26 cellular contexts compared by ENCODE assay signal in the genomic region with DNA sequence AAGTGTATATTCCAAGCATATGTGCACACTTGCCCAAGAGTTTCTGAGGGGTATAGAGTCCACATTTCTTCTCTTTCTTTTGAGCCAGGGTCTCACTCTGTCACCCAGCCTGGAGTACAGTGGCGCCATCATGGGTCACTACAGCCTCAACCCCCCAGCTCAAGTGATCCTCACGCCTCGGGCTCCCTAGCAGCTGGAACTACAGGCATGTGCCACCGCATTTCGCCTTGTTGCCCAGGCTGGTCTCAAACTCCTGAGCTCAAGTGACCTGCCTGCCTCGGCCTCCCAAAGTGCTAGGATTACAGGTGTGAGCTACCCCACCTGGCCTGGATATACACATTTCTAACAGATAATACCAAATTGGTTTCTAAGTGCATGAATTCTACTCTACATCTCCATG. TPM values are rescaled to one million over a fixed set of nuclear protein-coding genes. Genes with fewer than 3 reads are reported as not detected.
DNase-seq lines count a peak whose midpoint lies in the region; ATAC-seq, FAIRE-seq and TF ChIP-seq lines count a peak whose summit lies in the region.
"Had no signal": no experiment of that assay in that cellular context is flagged by ENCODE, and none has a peak within 500 bp of the region (broad histone marks: within the 10 kb centered on the region; RNA-seq: fewer than 3 reads in every experiment).

No MANE protein-coding gene starts in this region.

- no peak overlapping the region for H2AFZ ChIP-seq in OCI-LY7 (ENCODE audit: low read length)
- no peak overlapping the region for H2AFZ ChIP-seq in trophoblast cell (ENCODE audit: insufficient read depth, low read length, poor library complexity)
- no peak overlapping the region for H2AFZ ChIP-seq in PC-9
- H2AFZ ChIP-seq: GM23338 had no signal

- H4K20me1 ChIP-seq in OCI-LY7 (ENCODE audit: insufficient read depth, low read length) (no peaks in the 10 kb centered on the region), PC-9 (ENCODE audit: insufficient read depth) (no peaks in the 10 kb centered on the region)
- H4K20me1 ChIP-seq: BLaER1 treated with 17β-estradiol and CSF1 and Interleukin-3, amounts not matched to agents 10 nM and 100 nM had no signal

- peaks cover 19% of the 10 kb centered on the region for H3K79me1 ChIP-seq in trophoblast cell (ENCODE audit: low read length)

- no peak overlapping the region for H3K9ac ChIP-seq in trophoblast cell (ENCODE audit: low read length)
- no peak overlapping the region for H3K9ac ChIP-seq in kidney (ENCODE audit: low read length in 2 of 2)
- H3K9ac ChIP-seq: BLaER1 treated with 17β-estradiol and CSF1 and Interleukin-3, amounts not matched to agents 10 nM and 100 nM had no signal

- H4K91ac ChIP-seq in trophoblast cell (ENCODE audit: low read depth, low read length): peak overlapping the region; percentile 21

- no peak for ATAC-seq in HG03354 (IDR thresholded peaks at IDR 0.05; ENCODE audit: poor library complexity, severe bottlenecking, unreplicated experiment)
- ATAC-seq: A549, GM12878, GM23338 had no signal

- no peaks in the 10 kb centered on the region for H3K36me3 ChIP-seq in OCI-LY7 (ENCODE audit: insufficient read depth, low read length)
- no peaks in the 10 kb centered on the region for H3K36me3 ChIP-seq in trophoblast cell (ENCODE audit: control insufficient read depth in 1 of 2, insufficient read depth in 2 of 2, low read length in 2 of 2)
- no peaks in the 10 kb centered on the region for H3K36me3 ChIP-seq in spleen
- H3K36me3 ChIP-seq in kidney (ENCODE audit: control insufficient read depth in 1 of 2, insufficient read depth in 2 of 2, low read length in 2 of 2): no peaks in the 10 kb centered on the region
- no peaks in the 10 kb centered on the region for H3K36me3 ChIP-seq in PC-9 (ENCODE audit: low read depth)
- H3K36me3 ChIP-seq: BE2C; BLaER1 treated with 17β-estradiol and CSF1 and Interleukin-3, amounts not matched to agents 10 nM and 100 nM had no signal

- peak overlapping the region; percentile 31 for H2AK5ac ChIP-seq in trophoblast cell (ENCODE audit: low read length)

- DNase-seq in OCI-LY7 (ENCODE audit: low spot score): no peak
- peak; percentile 57 for DNase-seq in mesenteric fat pad (ENCODE audit: low spot score)
- no peak for DNase-seq in trophoblast cell
- peak; percentile 63 for DNase-seq in spleen
- no peak for DNase-seq in kidney
- no peak for DNase-seq in PC-9
- no peak for DNase-seq in NCI-H1105 (lab: John Stamatoyannopoulos, UW)
- DNase-seq: 8988T; ACHN; AML-193; BE2C; CD4-positive, alpha-beta T cell; CD8-positive, alpha-beta memory T cell; DMS 273 treated with DMSO at 0.1 percent for 48 hours; DMS79; EL; GDM1; H9; HFFc6 had no signal

- TF ChIP-seq POLR2A in spleen (IDR thresholded peaks at IDR 0.05): no peak

- peak overlapping the region; percentile 23 for H2BK120ac ChIP-seq in trophoblast cell (ENCODE audit: insufficient read depth, low read length, poor library complexity)

- CTCF ChIA-PET in OCI-LY7 (lab: Charles Lee; ENCODE audit: unreplicated experiment) (no interaction called here), PC-9 (lab: Charles Lee) (no interaction called here)

- H3K9me2 ChIP-seq in OCI-LY7 (ENCODE audit: insufficient read depth, low read length): no peaks in the 10 kb centered on the region
- H3K9me2 ChIP-seq in PC-9 (ENCODE audit: insufficient read depth): no peaks in the 10 kb centered on the region

- FAIRE-seq in kidney (lab: Jason Lieb, UNC): no peak
- FAIRE-seq: A549, D721Med, GM12878, GM19239 had no signal

- peak overlapping the region; percentile 10 for H3K18ac ChIP-seq in trophoblast cell (ENCODE audit: low read length)

- H3K4ac ChIP-seq in trophoblast cell (ENCODE audit: low read depth, low read length): no peak overlapping the region

- H3K23ac ChIP-seq in trophoblast cell (ENCODE audit: low read length): no peak overlapping the region

- H3K27me3 ChIP-seq in trophoblast cell (ENCODE audit: insufficient read depth, low read length) (no peaks in the 10 kb centered on the region), spleen (replicated peaks in 1 of 7) (no peaks in the 10 kb centered on the region), PC-9 (ENCODE audit: insufficient read depth, low read depth) (no peaks in the 10 kb centered on the region)
- H3K27me3 ChIP-seq: BE2C; BLaER1 treated with 17β-estradiol and CSF1 and Interleukin-3, amounts not matched to agents 10 nM and 100 nM had no signal

- H3K4me3 ChIP-seq in OCI-LY7 (ENCODE audit: low read depth, low read length, poor library complexity, severe bottlenecking) (no peak overlapping the region), trophoblast cell (ENCODE audit: low read depth, low read length) (no peak overlapping the region), spleen (no peak overlapping the region), kidney (ENCODE audit: low read length in 2 of 2) (no peak overlapping the region), PC-9 (no peak overlapping the region)
- H3K4me3 ChIP-seq: A549; BLaER1 treated with 17β-estradiol and CSF1 and Interleukin-3, amounts not matched to agents 10 nM and 100 nM; GM12878; GM23338 had no signal

- intact Hi-C loops in OCI-LY7 (cut with micrococcal nuclease; ENCODE audit: unreplicated experiment) (no loop called here), spleen (cut with DNase I; ENCODE audit: low total_unique reads) (loop anchor here (10.0 kb wide), 1 partner anchor 106 kb away; a partner anchor contains a TSS), kidney (cut with DNase I) (no loop called here), PC-9 (cut with micrococcal nuclease; ENCODE audit: unreplicated experiment) (no loop called here)

- H3K4me1 ChIP-seq in OCI-LY7 (ENCODE audit: insufficient read depth, low read length, poor library complexity, severe bottlenecking) (peaks cover 21% of the 10 kb centered on the region), trophoblast cell (ENCODE audit: control insufficient read depth in 1 of 2, insufficient read depth in 2 of 2, low read length in 2 of 2) (peaks cover 18 to 23% of the 10 kb centered on the region in 2 experiments), spleen (peaks cover 16 to 49% (median 35%) of the 10 kb centered on the region in 6 donors), kidney (ENCODE audit: control insufficient read depth in 1 of 2, insufficient read depth in 1 of 2, low read depth in 1 of 2, low read length in 2 of 2) (peaks cover 0 to 4% of the 10 kb centered on the region in 2 donors), PC-9 (replicated peaks; ENCODE audit: insufficient read depth) (peaks cover 19% of the 10 kb centered on the region)

- no peak overlapping the region for H3K14ac ChIP-seq in trophoblast cell (ENCODE audit: low read length)

- H4K8ac ChIP-seq in trophoblast cell (ENCODE audit: low read depth, low read length): no peak overlapping the region

- peak; percentile 41; the same call in 1 of the 2 replicates for TF ChIP-seq CTCF in OCI-LY7 (conservative IDR thresholded peaks at IDR 0.05; ENCODE audit: low read length)
- TF ChIP-seq CTCF in spleen (IDR thresholded peaks at IDR 0.05 in 8 of 11, conservative IDR thresholded peaks at IDR 0.05 in 3 of 11): no peak
- no peak for TF ChIP-seq CTCF in kidney (IDR thresholded peaks at IDR 0.05; ENCODE audit: borderline replicate concordance, extremely low read depth, insufficient read depth)
- no peak for TF ChIP-seq CTCF in PC-9 (conservative IDR thresholded peaks at IDR 0.05)

- peaks cover 12% of the 10 kb centered on the region for H3F3A ChIP-seq in PC-9 (ENCODE audit: insufficient read depth, low read depth)

- H3K4me2 ChIP-seq in OCI-LY7 (ENCODE audit: low read length) (no peak overlapping the region), trophoblast cell (ENCODE audit: low read length) (no peak overlapping the region), PC-9 (no peak overlapping the region)
- H3K4me2 ChIP-seq: A549; BLaER1 treated with 17β-estradiol and CSF1 and Interleukin-3, amounts not matched to agents 10 nM and 100 nM; GM23338 had no signal

- H3K9me3 ChIP-seq in OCI-LY7 (ENCODE audit: low read length) (no peaks in the 10 kb centered on the region), trophoblast cell (ENCODE audit: insufficient read depth, low read depth, low read length) (no peaks in the 10 kb centered on the region), spleen (no peaks in the 10 kb centered on the region), kidney (ENCODE audit: control insufficient read depth in 1 of 2, low read length in 2 of 2) (no peaks in the 10 kb centered on the region), PC-9 (ENCODE audit: insufficient read depth, low read depth) (no peaks in the 10 kb centered on the region)
- H3K9me3 ChIP-seq: A549; BE2C; BLaER1 treated with 17β-estradiol and CSF1 and Interleukin-3, amounts not matched to agents 10 nM and 100 nM had no signal

- H3K79me2 ChIP-seq in OCI-LY7 (ENCODE audit: insufficient read depth, low read depth, low read length) (no peaks in the 10 kb centered on the region), trophoblast cell (ENCODE audit: control insufficient read depth, insufficient read depth, low read length, poor library complexity) (no peaks in the 10 kb centered on the region), PC-9 (ENCODE audit: low read depth) (no peaks in the 10 kb centered on the region)

- no CpG with 5 or more reads among the region's 6 CpGs for WGBS in trophoblast cell (ENCODE audit: extremely low coverage, insufficient coverage, insufficient read length)
- 91 to 99% (median 94%) methylated on average over 6 of the region's 6 CpGs for WGBS in spleen, 5 donors

- BruUV-seq in OCI-LY7 (replicated peaks; lab: Mats Ljungman, UMichigan) (no TSS peak), PC-9 (replicated peaks; lab: Mats Ljungman, UMichigan) (no TSS peak)

- no peak overlapping the region for H4K12ac ChIP-seq in trophoblast cell (ENCODE audit: low read depth, low read length)

- POLR2A ChIA-PET in OCI-LY7 (lab: Charles Lee) (interaction anchor here (0.6 to 0.9 kb wide), 4 partner anchors 9 to 281 kb away, joined by 3 to 5 read pairs (median 3); no protein-coding TSS in a partner anchor), PC-9 (lab: Charles Lee; ENCODE audit: unreplicated experiment) (interaction anchor here (0.6 kb wide), 1 partner anchor 10 kb away, joined by 3 read pairs; no protein-coding TSS in a partner anchor)

- peak overlapping the region; percentile 30 for H2BK12ac ChIP-seq in trophoblast cell (ENCODE audit: low read length)

- H2BK5ac ChIP-seq in trophoblast cell (ENCODE audit: low read depth, low read length, poor library complexity): no peak overlapping the region

- no peak overlapping the region for H3K27ac ChIP-seq in OCI-LY7 (ENCODE audit: low read depth, low read length, poor library complexity, severe bottlenecking)
- no peak overlapping the region for H3K27ac ChIP-seq in trophoblast cell (ENCODE audit: low read depth, low read length)
- H3K27ac ChIP-seq in spleen: no peak overlapping the region
- no peak overlapping the region for H3K27ac ChIP-seq in kidney (ENCODE audit: low read depth in 2 of 2, low read length in 2 of 2)
- H3K27ac ChIP-seq in PC-9: no peak overlapping the region
- H3K27ac ChIP-seq: BLaER1 treated with 17β-estradiol and CSF1 and Interleukin-3, amounts not matched to agents 10 nM and 100 nM had no signal

RNA-seq across cellular contexts. Expression of a gene that starts 17.1 kb away (rescaled TPM):
- 182 and 221 TPM in 2 replicates for total RNA-seq in OCI-LY7 (2014; rRNA removed; shearing (Covaris generic))
- 302 and 306 TPM in 2 replicates for total RNA-seq in OCI-LY7 (2022)
- total RNA-seq in mesenteric fat pad: 125 TPM
- 268 and 277 TPM in 2 replicates for polyA plus RNA-seq in trophoblast cell (2013)
- total RNA-seq in spleen: 100 to 1,000 TPM; 145 to 229 (median 159) TPM
- 100 to 1,000 TPM; 167 to 269 (median 210) TPM for polyA plus RNA-seq in spleen
- 199 TPM for total RNA-seq in kidney
- polyA plus RNA-seq in kidney (ENCODE audit: insufficient read depth, low read depth, low replicate concordance): 307 TPM
- total RNA-seq in PC-9 (2021): 291 and 406 TPM in 2 replicates

RNA-seq across cellular contexts. Expression of a gene that starts 49.4 kb away (rescaled TPM):
- total RNA-seq in OCI-LY7 (2014; rRNA removed; shearing (Covaris generic)): 0.41 and 0.44 TPM in 2 replicates
- total RNA-seq in OCI-LY7 (2022): 0.89 and 1.3 TPM in 2 replicates
- 288 TPM for total RNA-seq in mesenteric fat pad
- 44.6 and 45.9 TPM in 2 replicates for polyA plus RNA-seq in trophoblast cell (2013)
- 10 to 100 TPM; 30.1 to 92.8 (median 81.4) TPM for total RNA-seq in spleen
- polyA plus RNA-seq in spleen: 10 to 100 TPM in 2 of 3 donors, 1 to 10 TPM in 1; 3.9 to 12.2 (median 10.7) TPM
- 78.6 TPM for total RNA-seq in kidney
- 178 TPM for polyA plus RNA-seq in kidney (ENCODE audit: insufficient read depth, low read depth, low replicate concordance)
- total RNA-seq in PC-9 (2021): 288 and 313 TPM in 2 replicates

Comparison
In these comparisons a context has a peak if more than half of its experiments do, and no peak if none do; other contexts are left out.
1. DNase-seq: peak in mesenteric fat pad (single experiment) and spleen (single experiment); none in OCI-LY7 (single experiment), trophoblast cell (0 of 2), kidney (single experiment), PC-9 (0 of 2) and NCI-H1105 (single experiment).
2. RNA of a gene that starts 49.4 kb away (total RNA-seq): 288 to 313 TPM in PC-9, 288 TPM in mesenteric fat pad (single experiment), 30.1 to 92.8 TPM in spleen and 78.6 TPM in kidney (single experiment); 0.41 to 1.3 TPM in OCI-LY7; every median in the first group is over 10 times any median in the second.